ENCODE assay signal across 17 cellular contexts in genomic region chr16:59260892-59261291, GRCh38.
DNase-seq lines count a peak whose midpoint lies in the region; ATAC-seq and TF ChIP-seq lines count a peak whose summit lies in the region.
"Had no signal": no experiment of that assay in that cellular context is flagged by ENCODE, and none has a peak within 500 bp of the region (broad histone marks: within the 10 kb centered on the region; RNA-seq: fewer than 3 reads in every experiment).

No MANE protein-coding gene starts in this region.

- H4K20me1 ChIP-seq in BLaER1 treated with 17β-estradiol and CSF1 and Interleukin-3, amounts not matched to agents 10 nM and 100 nM: no peaks in the 10 kb centered on the region
- H4K20me1 ChIP-seq in osteoblast (ENCODE audit: insufficient read depth, low read length): no peaks in the 10 kb centered on the region

- H3K4me2 ChIP-seq in BLaER1 treated with 17β-estradiol and CSF1 and Interleukin-3, amounts not matched to agents 10 nM and 100 nM: peak overlapping the region in 8 of 11 experiments; percentile 56 to 88 (median 71); a peak in 14 of 22 replicates
- H3K4me2 ChIP-seq in osteoblast (ENCODE audit: insufficient read depth, low read length): no peak overlapping the region

- peak; percentile 49 to 80 for ATAC-seq in activated T-cell treated with anti-CD3 and anti-CD28 coated beads, Interleukin-2, amount 50 U/mL, for 4 hours
- ATAC-seq in GM18868 (IDR thresholded peaks at IDR 0.05; ENCODE audit: unreplicated experiment) (peak; percentile 37), left lobe of liver (no peak)
- ATAC-seq: HepG2 had no signal

- no peak for TF ChIP-seq CTCF in osteoblast (IDR thresholded peaks at IDR 0.05; ENCODE audit: extremely low read depth, low read depth, low read length)

- H3K9ac ChIP-seq in BLaER1 treated with 17β-estradiol and CSF1 and Interleukin-3, amounts not matched to agents 10 nM and 100 nM: peak overlapping the region in 6 of 11 experiments; percentile 51 to 86 (median 72); a peak in 10 of 22 replicates

- H3K27ac ChIP-seq in BLaER1 treated with 17β-estradiol and CSF1 and Interleukin-3, amounts not matched to agents 10 nM and 100 nM: peak overlapping the region; percentile 59 to 98 (median 89); a peak in 21 of 22 replicates
- H3K27ac ChIP-seq in osteoblast (ENCODE audit: low read depth, low read length): no peak overlapping the region

- H3K36me3 ChIP-seq in BLaER1 treated with 17β-estradiol and CSF1 and Interleukin-3, amounts not matched to agents 10 nM and 100 nM: no peaks in the 10 kb centered on the region
- no peaks in the 10 kb centered on the region for H3K36me3 ChIP-seq in osteoblast (ENCODE audit: insufficient read depth, low read length)

- no peaks in the 10 kb centered on the region for H3K27me3 Mint-ChIP-seq in activated T-cell treated with anti-CD3 and anti-CD28 coated beads, Interleukin-2, amount 50 U/mL, for 4 hours (ENCODE audit: low read depth)
- H3K27me3 Mint-ChIP-seq: CD4-positive, alpha-beta memory T cell had no signal

- no peak overlapping the region for H3K4me3 ChIP-seq in BLaER1 treated with 17β-estradiol and CSF1 and Interleukin-3, amounts not matched to agents 10 nM and 100 nM
- no peak overlapping the region for H3K4me3 ChIP-seq in osteoblast (ENCODE audit: insufficient read depth, low read length)

- H3K36me3 Mint-ChIP-seq in activated T-cell treated with anti-CD3 and anti-CD28 coated beads, Interleukin-2, amount 50 U/mL, for 4 hours (ENCODE audit: insufficient read depth): no peaks in the 10 kb centered on the region
- H3K36me3 Mint-ChIP-seq: CD4-positive, alpha-beta memory T cell had no signal

- H3K79me2 ChIP-seq in osteoblast (ENCODE audit: insufficient read depth, low read length): no peaks in the 10 kb centered on the region

- H2AFZ ChIP-seq in osteoblast (ENCODE audit: low read length): no peak overlapping the region

- H3K9me3 Mint-ChIP-seq in activated T-cell treated with anti-CD3 and anti-CD28 coated beads, Interleukin-2, amount 50 U/mL, for 4 hours: peaks cover 7% of the 10 kb centered on the region
- H3K9me3 Mint-ChIP-seq: H9 had no signal

- H3K4me3 Mint-ChIP-seq in activated T-cell treated with anti-CD3 and anti-CD28 coated beads, Interleukin-2, amount 50 U/mL, for 4 hours: no peak overlapping the region
- H3K4me3 Mint-ChIP-seq: H9 had no signal

- no peak for DNase-seq in activated T-cell treated with anti-CD3 and anti-CD28 coated beads, Interleukin-2, amount 50 U/mL, for 4 hours
- DNase-seq in activated T-cell treated with anti-CD3 and anti-CD28 coated beads, Interleukin-2, amount 50 U/mL, for 1 hour: no peak
- DNase-seq in osteoblast (ENCODE audit: insufficient read length, low spot score, missing footprints) (peak; percentile 14), left lobe of liver (ENCODE audit: low spot score) (no peak), NCI-H526 treated with DMSO at 0.1 percent for 48 hours (lab: John Stamatoyannopoulos, UW) (no peak)
- DNase-seq: ACHN; C1 segment of cervical spinal cord; CD4-positive, alpha-beta memory T cell; COR-L47; DMS153; DMS79 treated with DMSO at 0.1 percent for 48 hours; EL; GOT3; H9 had no signal

- H3K27me3 ChIP-seq in BLaER1 treated with 17β-estradiol and CSF1 and Interleukin-3, amounts not matched to agents 10 nM and 100 nM: no peaks in the 10 kb centered on the region
- H3K27me3 ChIP-seq in osteoblast (ENCODE audit: insufficient read depth, low read length): no peaks in the 10 kb centered on the region

- peaks cover 3% of the 10 kb centered on the region for H3K4me1 Mint-ChIP-seq in activated T-cell treated with anti-CD3 and anti-CD28 coated beads, Interleukin-2, amount 50 U/mL, for 4 hours (ENCODE audit: low read depth)
- H3K4me1 Mint-ChIP-seq: H9 had no signal

- peaks cover 0 to 17% (median 0%) of the 10 kb centered on the region in 11 experiments; a peak in 3 of 22 replicates for H3K9me3 ChIP-seq in BLaER1 treated with 17β-estradiol and CSF1 and Interleukin-3, amounts not matched to agents 10 nM and 100 nM (replicated peaks in 1 of 11)
- no peaks in the 10 kb centered on the region for H3K9me3 ChIP-seq in osteoblast (ENCODE audit: low read depth, low read length)

- peaks cover 17 to 35% (median 25%) of the 10 kb centered on the region in 10 experiments for H3K4me1 ChIP-seq in BLaER1 treated with 17β-estradiol and CSF1 and Interleukin-3, amounts not matched to agents 10 nM and 100 nM
- H3K4me1 ChIP-seq in osteoblast (ENCODE audit: insufficient read depth, low read length): no peaks in the 10 kb centered on the region
